11 cellular contexts compared by ENCODE assay signal in genomic region chr14:54225457-54225856, GRCh38.
"Had no signal": no experiment of that assay in that cellular context is flagged by ENCODE, and none has a peak within 500 bp of the region (broad histone marks: within the 10 kb centered on the region; RNA-seq: fewer than 3 reads in every experiment).

No MANE protein-coding gene starts in this region.

- H3K4me3 ChIP-seq: colonic mucosa, heart left ventricle, sigmoid colon had no signal

- H3K36me3 ChIP-seq: colonic mucosa, heart left ventricle, sigmoid colon, WERI-Rb-1 had no signal

- H3K4me1 ChIP-seq: colonic mucosa had no signal

- H3K27me3 ChIP-seq: colonic mucosa had no signal

- DNase-seq: activated CD4-positive, alpha-beta T cell treated with anti-CD3 and anti-CD28 coated beads for 4 hours; activated naive CD4-positive, alpha-beta T cell treated with anti-CD3 and anti-CD28 coated beads, Interleukin-2, amount 10 ng/mL, durations not matched to agents 7 days and 5 days; colonic mucosa; foreskin melanocyte; heart left ventricle; sigmoid colon; stimulated activated CD4-positive, alpha-beta T cell treated with anti-CD3 and anti-CD28 coated beads, Interleukin-12 subunit alpha, Interleukin-12 subunit beta, amount 100 ng/mL, for 4 hours; stimulated activated naive CD4-positive, alpha-beta T cell; T1000; trophoblast cell; WERI-Rb-1 had no signal

- H3K27ac ChIP-seq: colonic mucosa, heart left ventricle, sigmoid colon, WERI-Rb-1 had no signal
